16 cellular contexts compared by ENCODE assay signal in the genomic region with DNA sequence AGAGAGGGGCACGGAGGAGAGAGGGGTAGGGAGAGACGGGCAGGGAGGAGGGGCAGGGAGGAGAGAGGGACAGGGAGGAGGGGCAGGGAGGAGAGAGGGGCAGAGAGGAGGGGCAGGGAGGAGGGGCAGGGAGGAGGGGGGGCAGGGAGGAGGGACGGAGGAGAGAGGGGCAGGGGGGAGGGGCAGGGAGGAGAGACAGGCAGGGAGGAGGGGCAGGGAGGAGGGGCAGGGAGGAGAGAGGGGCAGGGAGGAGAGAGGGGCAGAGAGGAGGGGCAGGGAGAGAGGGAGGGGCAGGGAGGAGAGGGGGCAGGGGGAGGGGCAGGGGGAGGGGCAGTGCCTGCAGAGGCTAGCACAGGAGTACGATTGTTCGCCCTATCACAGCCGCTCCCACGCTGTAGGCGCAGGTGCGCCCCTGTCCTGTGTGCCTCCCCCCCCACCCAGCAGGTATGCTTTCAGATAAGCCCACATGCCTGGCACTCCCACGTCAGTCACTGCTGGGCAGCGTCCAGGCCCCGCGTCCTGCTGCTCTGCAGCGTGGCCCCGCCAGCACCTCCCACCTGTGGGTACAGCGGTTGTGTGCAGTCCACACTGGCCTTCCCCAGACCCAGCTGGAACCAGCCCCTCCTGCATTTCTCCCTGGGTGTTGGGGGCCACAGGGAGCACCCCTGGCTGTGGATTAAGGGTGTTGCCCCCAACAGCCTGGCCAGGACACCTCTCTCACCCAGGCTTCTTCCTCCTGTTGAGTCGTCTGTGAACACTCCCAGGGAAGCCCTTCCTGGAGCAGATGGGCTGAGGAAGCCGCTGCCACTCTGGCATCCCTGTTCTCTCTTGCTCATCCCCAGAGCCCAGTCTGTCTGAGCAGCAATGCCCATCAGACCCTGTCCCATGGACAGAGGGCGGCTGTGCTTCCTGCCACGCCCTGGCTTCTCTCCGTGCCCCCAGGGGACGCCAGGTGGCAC. TPM values are rescaled to one million over a fixed set of nuclear protein-coding genes. Genes with fewer than 3 reads are reported as not detected.
DNase-seq lines count a peak whose midpoint lies in the region; FAIRE-seq and TF ChIP-seq lines count a peak whose summit lies in the region.
"Had no signal": no experiment of that assay in that cellular context is flagged by ENCODE, and none has a peak within 500 bp of the region (broad histone marks: within the 10 kb centered on the region; RNA-seq: fewer than 3 reads in every experiment).

No MANE protein-coding gene starts in this region.

- H3K9me3 ChIP-seq in small intestine (ENCODE audit: control insufficient read depth, low read depth) (no peaks in the 10 kb centered on the region), SJCRH30 (replicated peaks) (no peaks in the 10 kb centered on the region)
- H3K9me3 ChIP-seq: gastroesophageal sphincter, psoas muscle, thoracic aorta had no signal

- DNase-seq in NCI-H2196 (lab: John Stamatoyannopoulos, UW; ENCODE audit: unreplicated experiment) (peak; percentile 9), NCI-H2196 treated with DMSO at 0.1 percent for 48 hours (lab: John Stamatoyannopoulos, UW; ENCODE audit: unreplicated experiment) (no peak), NCI-H345 treated with DMSO at 0.1 percent for 48 hours (lab: John Stamatoyannopoulos, UW; ENCODE audit: unreplicated experiment) (peak; percentile 72), fibroblast of the aortic adventitia (ENCODE audit: low read depth) (peak; percentile 35), small intestine (peak; percentile 70), glutamatergic neuron (no peak), SJCRH30 (no peak), HCEC 1CT (no peak)
- DNase-seq: activated CD4-positive, alpha-beta T cell treated with anti-CD3 and anti-CD28 coated beads for 48 hours; KG1; NCI-H82; psoas muscle had no signal

- H3K36me3 Mint-ChIP-seq in glutamatergic neuron (ENCODE audit: unreplicated experiment): no peaks in the 10 kb centered on the region

- H3K27ac ChIP-seq in small intestine (ENCODE audit: low read depth in 1 of 2, low read length in 1 of 2) (no peak overlapping the region), SJCRH30 (no peak overlapping the region)
- H3K27ac ChIP-seq: coronary artery, gastroesophageal sphincter, psoas muscle, thoracic aorta had no signal

- no peak overlapping the region for H3K4me3 Mint-ChIP-seq in glutamatergic neuron (ENCODE audit: unreplicated experiment)

- H3K36me3 ChIP-seq in small intestine (ENCODE audit: control insufficient read depth in 2 of 2, insufficient read depth in 2 of 2, low read length in 2 of 2) (peaks cover 0 to 10% of the 10 kb centered on the region in 2 donors), SJCRH30 (no peaks in the 10 kb centered on the region)

- no peak for TF ChIP-seq CTCF in fibroblast of the aortic adventitia (IDR thresholded peaks at IDR 0.05; ENCODE audit: insufficient read depth, low read length)
- TF ChIP-seq CTCF in glutamatergic neuron (IDR thresholded peaks at IDR 0.05; ENCODE audit: partially characterized antibody, unreplicated experiment): no peak

- no peak overlapping the region for H3K27ac Mint-ChIP-seq in glutamatergic neuron (ENCODE audit: unreplicated experiment)

- H3K9me3 Mint-ChIP-seq in glutamatergic neuron (ENCODE audit: unreplicated experiment): peaks cover 14% of the 10 kb centered on the region

- 14 to 63% (median 36%) methylated on average over 15 to 22 of the region's 22 CpGs for WGBS in small intestine, 3 donors

- H3K27me3 ChIP-seq in small intestine (ENCODE audit: control insufficient read depth in 2 of 2, insufficient read depth in 2 of 2, low read length in 2 of 2): no peaks in the 10 kb centered on the region
- H3K27me3 ChIP-seq in SJCRH30: no peaks in the 10 kb centered on the region

- FAIRE-seq in small intestine (lab: Jason Lieb, UNC): no peak

- H3K27me3 Mint-ChIP-seq in glutamatergic neuron (ENCODE audit: unreplicated experiment): peaks cover 1% of the 10 kb centered on the region

- peaks cover 5% of the 10 kb centered on the region for H3K4me1 Mint-ChIP-seq in glutamatergic neuron (ENCODE audit: low read depth, unreplicated experiment)

- H3K4me1 ChIP-seq in small intestine (ENCODE audit: control insufficient read depth in 2 of 2, insufficient read depth in 1 of 2, low read depth in 1 of 2, low read length in 1 of 2): no peaks in the 10 kb centered on the region
- H3K4me1 ChIP-seq in SJCRH30: no peaks in the 10 kb centered on the region
- H3K4me1 ChIP-seq: gastroesophageal sphincter, psoas muscle had no signal

- H3K4me3 ChIP-seq in fibroblast of the aortic adventitia (ENCODE audit: low read depth, low read length) (no peak overlapping the region), small intestine (ENCODE audit: low read depth in 1 of 2, low read length in 2 of 2) (no peak overlapping the region), SJCRH30 (no peak overlapping the region)
- H3K4me3 ChIP-seq: coronary artery, gastroesophageal sphincter, lung, psoas muscle, thoracic aorta had no signal

RNA-seq across cellular contexts. Expression of a gene that starts 10.8 kb away (rescaled TPM):
- total RNA-seq in fibroblast of the aortic adventitia (ENCODE audit: low replicate concordance) (not detected in 2 replicates), glutamatergic neuron (ENCODE audit: unreplicated experiment) (6.2 TPM)
- polyA plus RNA-seq in small intestine: under 1 TPM in 1 of 3 donors, not detected in 2; 0.07 TPM
- not detected in 2 replicates for total RNA-seq in SJCRH30 (2014; rRNA removed; shearing (Covaris generic))
- total RNA-seq: gastroesophageal sphincter, lung, psoas muscle had no signal
- polyA plus RNA-seq: psoas muscle had no signal

Comparison
In these comparisons a context has a peak if more than half of its experiments do, and no peak if none do; other contexts are left out.
1. DNase-seq: peak in NCI-H2196 (single experiment), NCI-H345 treated with DMSO at 0.1 percent for 48 hours (single experiment), fibroblast of the aortic adventitia (single experiment) and small intestine (single experiment); none in NCI-H2196 treated with DMSO at 0.1 percent for 48 hours (single experiment), glutamatergic neuron (single experiment), SJCRH30 (0 of 2) and HCEC 1CT (single experiment).